11 cellular contexts compared by ENCODE assay signal in genomic region chr11:125871391-125872137, GRCh38. TPM values are rescaled to one million over a fixed set of nuclear protein-coding genes. Genes with fewer than 3 reads are reported as not detected.
DNase-seq lines count a peak whose midpoint lies in the region; ATAC-seq and TF ChIP-seq lines count a peak whose summit lies in the region.
"Had no signal": no experiment of that assay in that cellular context is flagged by ENCODE, and none has a peak within 500 bp of the region (broad histone marks: within the 10 kb centered on the region; RNA-seq: fewer than 3 reads in every experiment).

No MANE protein-coding gene starts in this region.

- no peak overlapping the region for H3K4me3 ChIP-seq in Karpas-422 (ENCODE audit: low read length)
- H3K4me3 ChIP-seq: lung, SK-N-MC had no signal

- no peak overlapping the region for H3K27ac Mint-ChIP-seq in activated CD8-positive, alpha-beta T cell treated with anti-CD3 and anti-CD28 coated beads for 36 hours

- no peak for TF ChIP-seq CTCF in activated CD8-positive, alpha-beta T cell treated with anti-CD3 and anti-CD28 coated beads for 36 hours (IDR thresholded peaks at IDR 0.05)
- no peak for TF ChIP-seq CTCF in GM10248 (IDR thresholded peaks at IDR 0.05; ENCODE audit: control extremely low read depth, extremely low read depth, low read depth, missing control alignments)

- H3K36me3 ChIP-seq in Karpas-422 (ENCODE audit: insufficient read depth, low read length): no peaks in the 10 kb centered on the region

- POLR2A ChIA-PET in activated CD8-positive, alpha-beta T cell treated with anti-CD3 and anti-CD28 coated beads for 36 hours (lab: Charles Lee): no interaction called here
- POLR2A ChIA-PET in GM10248 (lab: Yijun Ruan, JAX): no interaction called here

- peaks cover 2% of the 10 kb centered on the region for H3K9me3 Mint-ChIP-seq in activated CD8-positive, alpha-beta T cell treated with anti-CD3 and anti-CD28 coated beads for 36 hours

- ATAC-seq in activated CD8-positive, alpha-beta T cell treated with anti-CD3 and anti-CD28 coated beads for 36 hours: peak; percentile 49
- ATAC-seq in GM19467 (IDR thresholded peaks at IDR 0.05; ENCODE audit: unreplicated experiment) (no peak), GM21423 (IDR thresholded peaks at IDR 0.05; ENCODE audit: unreplicated experiment) (no peak)

- CTCF ChIA-PET in activated CD8-positive, alpha-beta T cell treated with anti-CD3 and anti-CD28 coated beads for 36 hours (lab: Charles Lee): interaction anchor here (0.7 to 0.8 kb wide), 3 partner anchors 8 to 468 kb away, joined by 3 read pairs; no protein-coding TSS in a partner anchor
- CTCF ChIA-PET in GM10248 (lab: Yijun Ruan, JAX): no interaction called here

- DNase-seq in EH (ENCODE audit: low read depth) (peak; percentile 49), Karpas-422 (peak; percentile 78), iris pigment epithelial cell (ENCODE audit: low read depth) (peak; percentile 45), NCI-H2107 (lab: John Stamatoyannopoulos, UW) (no peak), GM10248 (ENCODE audit: extremely low spot score) (no peak)
- DNase-seq in activated CD8-positive, alpha-beta T cell treated with anti-CD3 and anti-CD28 coated beads for 36 hours: peak; percentile 59

- H3K27me3 ChIP-seq in Karpas-422 (ENCODE audit: low read length): no peaks in the 10 kb centered on the region

- peaks cover 2% of the 10 kb centered on the region for H3K27me3 Mint-ChIP-seq in activated CD8-positive, alpha-beta T cell treated with anti-CD3 and anti-CD28 coated beads for 36 hours

- no peaks in the 10 kb centered on the region for H3K9me3 ChIP-seq in Karpas-422 (ENCODE audit: low read length)

- no peaks in the 10 kb centered on the region for H3K9me2 ChIP-seq in Karpas-422 (replicated peaks; ENCODE audit: insufficient read depth, low read length)

- no peak overlapping the region for H3K4me3 Mint-ChIP-seq in activated CD8-positive, alpha-beta T cell treated with anti-CD3 and anti-CD28 coated beads for 36 hours

- no peak overlapping the region for H3K9ac ChIP-seq in Karpas-422 (ENCODE audit: low read length)

- no peak overlapping the region for H3K27ac ChIP-seq in Karpas-422 (ENCODE audit: low read length)
- H3K27ac ChIP-seq: SK-N-MC had no signal

- no peaks in the 10 kb centered on the region for H3K36me3 Mint-ChIP-seq in activated CD8-positive, alpha-beta T cell treated with anti-CD3 and anti-CD28 coated beads for 36 hours (ENCODE audit: low read depth)

- no peaks in the 10 kb centered on the region for H4K20me1 ChIP-seq in Karpas-422 (ENCODE audit: insufficient read depth, low read depth, low read length)

- no peaks in the 10 kb centered on the region for H3K4me1 ChIP-seq in Karpas-422 (ENCODE audit: low read length)

- no peak overlapping the region for H2AFZ ChIP-seq in Karpas-422 (ENCODE audit: low read length)

- H3K79me2 ChIP-seq in Karpas-422 (ENCODE audit: low read length): no peaks in the 10 kb centered on the region

- H3K4me1 Mint-ChIP-seq in activated CD8-positive, alpha-beta T cell treated with anti-CD3 and anti-CD28 coated beads for 36 hours (ENCODE audit: low read depth): no peaks in the 10 kb centered on the region

- intact Hi-C loops in activated CD8-positive, alpha-beta T cell treated with anti-CD3 and anti-CD28 coated beads for 36 hours (cut with micrococcal nuclease): loop anchor here (10.0 kb wide), 3 partner anchors 147 to 247 kb away; partner anchors contain the start of gene CHEK1

- no peak overlapping the region for H3K4me2 ChIP-seq in Karpas-422 (ENCODE audit: low read depth, low read length, poor library complexity, severe bottlenecking)

RNA-seq across cellular contexts. Expression of gene HYLS1, which starts 15.9 kb away (rescaled TPM):
- total RNA-seq in Karpas-422 (2014; rRNA removed; shearing (Covaris generic); ENCODE audit: low replicate concordance): 4.6 and 4.8 TPM in 2 replicates
- total RNA-seq in activated CD8-positive, alpha-beta T cell treated with anti-CD3 and anti-CD28 coated beads for 36 hours: 1 to 10 TPM; 4.6 to 5.2 TPM

RNA-seq across cellular contexts. Expression of gene PUS3, which starts 31.4 kb away (rescaled TPM):
- 3.1 and 9.8 TPM in 2 replicates for total RNA-seq in Karpas-422 (2014; rRNA removed; shearing (Covaris generic); ENCODE audit: low replicate concordance)
- 10 to 100 TPM; 15.4 to 15.5 TPM for total RNA-seq in activated CD8-positive, alpha-beta T cell treated with anti-CD3 and anti-CD28 coated beads for 36 hours

RNA-seq across cellular contexts. Expression of gene DDX25, which starts 32.7 kb away (rescaled TPM):
- total RNA-seq in Karpas-422 (2014; rRNA removed; shearing (Covaris generic); ENCODE audit: low replicate concordance): not detected in 2 replicates
- under 1 TPM; 0.43 to 0.54 TPM for total RNA-seq in activated CD8-positive, alpha-beta T cell treated with anti-CD3 and anti-CD28 coated beads for 36 hours

RNA-seq across cellular contexts. Expression of gene PATE4, which starts 38.4 kb away (rescaled TPM):
- total RNA-seq in Karpas-422 (2014; rRNA removed; shearing (Covaris generic); ENCODE audit: low replicate concordance): not detected in 2 replicates
- not detected for total RNA-seq in activated CD8-positive, alpha-beta T cell treated with anti-CD3 and anti-CD28 coated beads for 36 hours
- total RNA-seq: lung, urinary bladder had no signal

Comparison
In these comparisons a context has a peak if more than half of its experiments do, and no peak if none do; other contexts are left out.
1. DNase-seq: peak in EH (single experiment), Karpas-422 (single experiment), activated CD8-positive, alpha-beta T cell treated with anti-CD3 and anti-CD28 coated beads for 36 hours (single experiment) and iris pigment epithelial cell (single experiment); none in NCI-H2107 (single experiment) and GM10248 (single experiment).